Comparison of ENCODE assay signal across 29 cellular contexts in the genomic region with DNA sequence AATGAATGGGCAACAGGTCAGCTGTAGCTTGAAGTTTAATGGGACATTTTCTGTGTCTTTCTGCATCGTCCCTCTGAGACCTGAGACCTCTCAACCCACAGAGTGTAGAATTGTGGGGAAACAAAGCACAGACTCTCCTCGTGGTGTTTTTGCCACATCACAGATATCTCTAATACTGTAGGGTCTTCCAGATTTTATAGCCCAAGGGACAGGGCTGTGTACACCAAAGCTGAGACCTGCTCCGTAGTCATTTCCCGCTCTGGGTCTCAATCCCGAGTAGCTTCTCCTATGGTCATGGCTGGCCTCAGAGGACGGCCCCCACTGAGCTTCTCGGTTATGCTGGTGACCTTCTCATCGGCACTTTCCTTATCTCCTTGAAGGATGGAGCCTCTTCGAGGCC.
"Had no signal": no experiment of that assay in that cellular context is flagged by ENCODE, and none has a peak within 500 bp of the region (broad histone marks: within the 10 kb centered on the region; RNA-seq: fewer than 3 reads in every experiment).

No MANE protein-coding gene starts in this region.

- H3K4me3 ChIP-seq: ascending aorta, pancreas, prostate gland, skin epidermis, vagina had no signal

- H3K4me1 ChIP-seq: ascending aorta, pancreas, prostate gland had no signal

- H3K27me3 ChIP-seq: ascending aorta, pancreas, vagina had no signal

- ATAC-seq: activated CD4-positive, CD25-positive, alpha-beta regulatory T cell treated with anti-CD3 and anti-CD28 coated beads, Interleukin-2, amount 50 U/mL, for 24 hours; left ventricle myocardium superior; pancreas; sciatic nerve; stimulated activated effector memory CD8-positive, alpha-beta T cell treated with anti-CD3 and anti-CD28 coated beads, Interleukin-12 subunit alpha, Interleukin-12 subunit beta, amount 100 ng/mL, for 72 hours had no signal

- FAIRE-seq: colon, frontal cortex, islet of Langerhans, pancreas, TTC549 had no signal

- H3K27ac ChIP-seq: ascending aorta, neutrophil, pancreas, prostate gland, vagina, VCaP had no signal

- H3K9me3 ChIP-seq: ascending aorta, neutrophil, pancreas, prostate gland, vagina had no signal

- H3K36me3 ChIP-seq: ascending aorta, neutrophil, pancreas, prostate gland, vagina had no signal

- DNase-seq: activated CD4-positive, alpha-beta memory T cell treated with anti-CD3 and anti-CD28 coated beads for 36 hours; activated CD4-positive, alpha-beta T cell treated with anti-CD3 and anti-CD28 coated beads for 48 hours; activated CD8-positive, alpha-beta memory T cell treated with anti-CD3 and anti-CD28 coated beads, Interleukin-2, amount 50 U/mL, for 48 hours; activated gamma-delta T cell; activated naive CD4-positive, alpha-beta T cell treated with anti-CD3 and anti-CD28 coated beads, Interleukin-2, amount 10 ng/mL, durations not matched to agents 7 days and 5 days; activated naive CD8-positive, alpha-beta T cell treated with anti-CD3 and anti-CD28 coated beads, Interleukin-2, amount 10 ng/mL, durations not matched to agents 7 days and 5 days; activated T-cell treated with anti-CD3 and anti-CD28 coated beads, Interleukin-2, amount 50 U/mL, for 24 hours; effector CD4-positive, alpha-beta T cell; left cardiac atrium; left ventricle myocardium superior; naive B cell; nephron progenitor cell; pancreas; retina; stimulated activated CD4-positive, alpha-beta T cell treated with anti-CD3 and anti-CD28 coated beads, Interleukin-4, amount 100 ng/mL, for 24 hours; substantia nigra had no signal
